Comparison of ENCODE assay signal across 12 cellular contexts in genomic region chr3:14555835-14556234, GRCh38. TPM values are rescaled to one million over a fixed set of nuclear protein-coding genes. Genes with fewer than 3 reads are reported as not detected.
A peak's percentile ranks its signal among the peaks of the same experiment; 100 is the strongest.
DNase-seq lines count a peak whose midpoint lies in the region; ATAC-seq, FAIRE-seq and TF ChIP-seq lines count a peak whose summit lies in the region.
"Had no signal": no experiment of that assay in that cellular context is flagged by ENCODE, and none has a peak within 500 bp of the region (broad histone marks: within the 10 kb centered on the region; RNA-seq: fewer than 3 reads in every experiment).

No MANE protein-coding gene starts in this region.

- no peak for TF ChIP-seq CTCF in kidney (IDR thresholded peaks at IDR 0.05; ENCODE audit: borderline replicate concordance, extremely low read depth, insufficient read depth)

- H3K27me3 Mint-ChIP-seq in activated CD8-positive, alpha-beta memory T cell treated with anti-CD3 and anti-CD28 coated beads, Interleukin-2, amount 10 ng/mL, durations not matched to agents 7 days and 5 days = peaks cover 40% of the 10 kb centered on the region
- peaks cover 24% of the 10 kb centered on the region for H3K27me3 Mint-ChIP-seq in activated CD8-positive, alpha-beta T cell treated with anti-CD3 and anti-CD28 coated beads, Interleukin-2, amount 10 ng/mL, durations not matched to agents 7 days and 5 days (ENCODE audit: low read depth)
- H3K27me3 Mint-ChIP-seq in stimulated activated naive B cell treated with anti-CD40 and anti-IgM and Interleukin-4, amounts not matched to agents 10 μg/mL and 1 μg/mL and 100 μg/mL, for 72 hours = peaks cover 59 to 90% of the 10 kb centered on the region in 2 donors

- POLR2A ChIA-PET in activated CD8-positive, alpha-beta T cell treated with anti-CD3 and anti-CD28 coated beads, Interleukin-2, amount 10 ng/mL, durations not matched to agents 7 days and 5 days (lab: Charles Lee) = no interaction called here

- H3K4me3 Mint-ChIP-seq in activated CD8-positive, alpha-beta memory T cell treated with anti-CD3 and anti-CD28 coated beads, Interleukin-2, amount 10 ng/mL, durations not matched to agents 7 days and 5 days = no peak overlapping the region
- H3K4me3 Mint-ChIP-seq in activated CD8-positive, alpha-beta T cell treated with anti-CD3 and anti-CD28 coated beads, Interleukin-2, amount 10 ng/mL, durations not matched to agents 7 days and 5 days = no peak overlapping the region
- no peak overlapping the region for H3K4me3 Mint-ChIP-seq in stimulated activated naive B cell treated with anti-CD40 and anti-IgM and Interleukin-4, amounts not matched to agents 10 μg/mL and 1 μg/mL and 100 μg/mL, for 72 hours
- H3K4me3 Mint-ChIP-seq: natural killer cell treated with Interleukin-12 subunit alpha and Interleukin-12 subunit beta and Interleukin-15 and Interleukin-18, amount 100 ng/mL, for 72 hours; stimulated activated naive CD8-positive, alpha-beta T cell treated with anti-CD3 and anti-CD28 coated beads, Interleukin-15, Interleukin-2, amounts not matched to agents 100 ng/mL and 50 ng/mL, for 24 hours had no signal

- H3K4me1 ChIP-seq in iPS-20b (ENCODE audit: insufficient read depth, low read length) (peaks cover 4% of the 10 kb centered on the region; the same call in 1 of the 2 replicates), kidney (ENCODE audit: control insufficient read depth in 1 of 2, insufficient read depth in 1 of 2, low read depth in 1 of 2, low read length in 2 of 2) (peaks cover 0 to 3% of the 10 kb centered on the region in 2 donors)

- H3K27ac Mint-ChIP-seq in activated CD8-positive, alpha-beta memory T cell treated with anti-CD3 and anti-CD28 coated beads, Interleukin-2, amount 10 ng/mL, durations not matched to agents 7 days and 5 days = no peak overlapping the region
- no peak overlapping the region for H3K27ac Mint-ChIP-seq in activated CD8-positive, alpha-beta T cell treated with anti-CD3 and anti-CD28 coated beads, Interleukin-2, amount 10 ng/mL, durations not matched to agents 7 days and 5 days
- peak overlapping the region; percentile 15 for H3K27ac Mint-ChIP-seq in stimulated activated naive B cell treated with anti-CD40 and anti-IgM and Interleukin-4, amounts not matched to agents 10 μg/mL and 1 μg/mL and 100 μg/mL, for 72 hours
- H3K27ac Mint-ChIP-seq: natural killer cell treated with Interleukin-12 subunit alpha and Interleukin-12 subunit beta and Interleukin-15 and Interleukin-18, amount 100 ng/mL, for 72 hours; stimulated activated naive CD8-positive, alpha-beta T cell treated with anti-CD3 and anti-CD28 coated beads, Interleukin-15, Interleukin-2, amounts not matched to agents 100 ng/mL and 50 ng/mL, for 24 hours had no signal

- H3K36me3 ChIP-seq in iPS-20b (ENCODE audit: insufficient read depth, low read depth, low read length) (no peaks in the 10 kb centered on the region), kidney (ENCODE audit: control insufficient read depth in 1 of 2, insufficient read depth in 2 of 2, low read length in 2 of 2) (no peaks in the 10 kb centered on the region)

- H3K4me1 Mint-ChIP-seq in activated CD8-positive, alpha-beta memory T cell treated with anti-CD3 and anti-CD28 coated beads, Interleukin-2, amount 10 ng/mL, durations not matched to agents 7 days and 5 days = peaks cover 8% of the 10 kb centered on the region
- peaks cover 8% of the 10 kb centered on the region for H3K4me1 Mint-ChIP-seq in activated CD8-positive, alpha-beta T cell treated with anti-CD3 and anti-CD28 coated beads, Interleukin-2, amount 10 ng/mL, durations not matched to agents 7 days and 5 days (ENCODE audit: low read depth)
- H3K4me1 Mint-ChIP-seq in stimulated activated naive B cell treated with anti-CD40 and anti-IgM and Interleukin-4, amounts not matched to agents 10 μg/mL and 1 μg/mL and 100 μg/mL, for 72 hours = peaks cover 6 to 7% of the 10 kb centered on the region in 2 donors

- no peak overlapping the region for H3K9ac ChIP-seq in iPS-20b (ENCODE audit: low read depth, low read length)
- H3K9ac ChIP-seq in kidney (ENCODE audit: low read length in 2 of 2) = no peak overlapping the region

- peak; percentile 44 for ATAC-seq in activated CD8-positive, alpha-beta memory T cell treated with anti-CD3 and anti-CD28 coated beads, Interleukin-2, amount 10 ng/mL, durations not matched to agents 7 days and 5 days
- peak; percentile 42 for ATAC-seq in activated CD8-positive, alpha-beta T cell treated with anti-CD3 and anti-CD28 coated beads, Interleukin-2, amount 10 ng/mL, durations not matched to agents 7 days and 5 days
- peak in 1 of 2 donors; percentile 31 for ATAC-seq in stimulated activated naive B cell treated with anti-CD40 and anti-IgM and Interleukin-4, amounts not matched to agents 10 μg/mL and 1 μg/mL and 100 μg/mL, for 72 hours (replicated peaks)
- no peak for ATAC-seq in GM19395 (IDR thresholded peaks at IDR 0.05; ENCODE audit: unreplicated experiment)
- no peak for ATAC-seq in SK-N-SH treated with all-trans-retinoic acid at 6 μM for 48 hours
- ATAC-seq: natural killer cell treated with Interleukin-12 subunit alpha and Interleukin-12 subunit beta and Interleukin-15 and Interleukin-18, amount 100 ng/mL, for 72 hours had no signal

- H3K4me3 ChIP-seq in iPS-20b (ENCODE audit: low read length) = peak overlapping the region; percentile 37; the same call in 1 of the 2 replicates
- H3K4me3 ChIP-seq in kidney (ENCODE audit: low read length in 2 of 2) = no peak overlapping the region

- no peaks in the 10 kb centered on the region for H3K27me3 ChIP-seq in iPS-20b (ENCODE audit: insufficient read depth, low read length)

- no peaks in the 10 kb centered on the region for H3K9me3 Mint-ChIP-seq in activated CD8-positive, alpha-beta memory T cell treated with anti-CD3 and anti-CD28 coated beads, Interleukin-2, amount 10 ng/mL, durations not matched to agents 7 days and 5 days (ENCODE audit: low read depth)
- H3K9me3 Mint-ChIP-seq in activated CD8-positive, alpha-beta T cell treated with anti-CD3 and anti-CD28 coated beads, Interleukin-2, amount 10 ng/mL, durations not matched to agents 7 days and 5 days (ENCODE audit: insufficient read depth) = no peaks in the 10 kb centered on the region
- H3K9me3 Mint-ChIP-seq in stimulated activated naive B cell treated with anti-CD40 and anti-IgM and Interleukin-4, amounts not matched to agents 10 μg/mL and 1 μg/mL and 100 μg/mL, for 72 hours = no peaks in the 10 kb centered on the region
- H3K9me3 Mint-ChIP-seq: natural killer cell treated with Interleukin-12 subunit alpha and Interleukin-12 subunit beta and Interleukin-15 and Interleukin-18, amount 100 ng/mL, for 72 hours; stimulated activated naive CD8-positive, alpha-beta T cell treated with anti-CD3 and anti-CD28 coated beads, Interleukin-15, Interleukin-2, amounts not matched to agents 100 ng/mL and 50 ng/mL, for 24 hours had no signal

- H3K9me3 ChIP-seq in iPS-20b (ENCODE audit: insufficient read depth, low read depth, low read length) = no peaks in the 10 kb centered on the region
- H3K9me3 ChIP-seq in kidney (ENCODE audit: control insufficient read depth in 1 of 2, low read length in 2 of 2) = no peaks in the 10 kb centered on the region

- intact Hi-C loops in kidney (cut with DNase I) = no loop called here

- DNase-seq in activated CD8-positive, alpha-beta memory T cell treated with anti-CD3 and anti-CD28 coated beads, Interleukin-2, amount 10 ng/mL, durations not matched to agents 7 days and 5 days = no peak
- DNase-seq in activated CD8-positive, alpha-beta memory T cell treated with anti-CD3 and anti-CD28 coated beads for 24 hours = no peak
- DNase-seq in activated CD8-positive, alpha-beta T cell treated with anti-CD3 and anti-CD28 coated beads, Interleukin-2, amount 10 ng/mL, durations not matched to agents 7 days and 5 days = no peak
- no peak for DNase-seq in stimulated activated naive B cell treated with anti-CD40 and anti-IgM and Interleukin-4, amounts not matched to agents 10 μg/mL and 1 μg/mL and 100 μg/mL, for 72 hours
- DNase-seq in kidney = no peak
- DNase-seq: KBM-7 had no signal

- no peaks in the 10 kb centered on the region for H3K36me3 Mint-ChIP-seq in activated CD8-positive, alpha-beta memory T cell treated with anti-CD3 and anti-CD28 coated beads, Interleukin-2, amount 10 ng/mL, durations not matched to agents 7 days and 5 days
- H3K36me3 Mint-ChIP-seq in activated CD8-positive, alpha-beta T cell treated with anti-CD3 and anti-CD28 coated beads, Interleukin-2, amount 10 ng/mL, durations not matched to agents 7 days and 5 days (ENCODE audit: low read depth) = no peaks in the 10 kb centered on the region
- no peaks in the 10 kb centered on the region for H3K36me3 Mint-ChIP-seq in stimulated activated naive B cell treated with anti-CD40 and anti-IgM and Interleukin-4, amounts not matched to agents 10 μg/mL and 1 μg/mL and 100 μg/mL, for 72 hours
- H3K36me3 Mint-ChIP-seq: natural killer cell treated with Interleukin-12 subunit alpha and Interleukin-12 subunit beta and Interleukin-15 and Interleukin-18, amount 100 ng/mL, for 72 hours had no signal

- no peak for FAIRE-seq in kidney (lab: Jason Lieb, UNC)
- FAIRE-seq: astrocyte had no signal

- CTCF ChIA-PET in activated CD8-positive, alpha-beta memory T cell treated with anti-CD3 and anti-CD28 coated beads, Interleukin-2, amount 10 ng/mL, durations not matched to agents 7 days and 5 days (lab: Charles Lee) = no interaction called here
- CTCF ChIA-PET in activated CD8-positive, alpha-beta T cell treated with anti-CD3 and anti-CD28 coated beads, Interleukin-2, amount 10 ng/mL, durations not matched to agents 7 days and 5 days (lab: Charles Lee) = no interaction called here

- no peak overlapping the region for H3K27ac ChIP-seq in iPS-20b (ENCODE audit: low read length)
- no peak overlapping the region for H3K27ac ChIP-seq in kidney (ENCODE audit: low read depth in 2 of 2, low read length in 2 of 2)

TF ChIP-seq in SK-N-SH treated with all-trans-retinoic acid at 6 μM for 48 hours, 23 proteins besides CTCF, POLR2A, EP300 and RAD21 (continues in another document):
- no peak for TF ChIP-seq TOX (CRISPR knock-in tag; IDR thresholded peaks at IDR 0.05; ENCODE audit: borderline replicate concordance)
- TF ChIP-seq CSDC2 (CRISPR knock-in tag; IDR thresholded peaks at IDR 0.05) = no peak
- no peak for TF ChIP-seq GLIS3 (CRISPR knock-in tag; IDR thresholded peaks at IDR 0.05)

RNA-seq across cellular contexts. Expression of gene GRIP2, which starts 15.7 kb away (rescaled TPM):
- not detected for total RNA-seq in activated CD8-positive, alpha-beta memory T cell treated with anti-CD3 and anti-CD28 coated beads, Interleukin-2, amount 10 ng/mL, durations not matched to agents 7 days and 5 days
- total RNA-seq in activated CD8-positive, alpha-beta T cell treated with anti-CD3 and anti-CD28 coated beads, Interleukin-2, amount 10 ng/mL, durations not matched to agents 7 days and 5 days = not detected
- total RNA-seq in kidney = 3.0 TPM
- 3.2 TPM for polyA plus RNA-seq in kidney (ENCODE audit: insufficient read depth, low read depth, low replicate concordance)
- total RNA-seq: natural killer cell treated with Interleukin-12 subunit alpha and Interleukin-12 subunit beta and Interleukin-15 and Interleukin-18, amount 100 ng/mL, for 72 hours had no signal

Comparison
In these comparisons a context has a peak if more than half of its experiments do, and no peak if none do; other contexts are left out.
1. ATAC-seq: peak in activated CD8-positive, alpha-beta memory T cell treated with anti-CD3 and anti-CD28 coated beads, Interleukin-2, amount 10 ng/mL, durations not matched to agents 7 days and 5 days (single experiment) and activated CD8-positive, alpha-beta T cell treated with anti-CD3 and anti-CD28 coated beads, Interleukin-2, amount 10 ng/mL, durations not matched to agents 7 days and 5 days (single experiment); none in GM19395 (single experiment) and SK-N-SH treated with all-trans-retinoic acid at 6 μM for 48 hours (single experiment).